Comparison of ENCODE assay signal across 13 cellular contexts in genomic region chr4:92445127-92445526, GRCh38.
DNase-seq lines count a peak whose midpoint lies in the region; ATAC-seq and TF ChIP-seq lines count a peak whose summit lies in the region.
"Had no signal": no experiment of that assay in that cellular context is flagged by ENCODE, and none has a peak within 500 bp of the region (broad histone marks: within the 10 kb centered on the region; RNA-seq: fewer than 3 reads in every experiment).

No MANE protein-coding gene starts in this region.

- DNase-seq in GM23338 (ENCODE audit: low spot score) (peak; percentile 41), iPS DF 6.9 (ENCODE audit: low read depth, low spot score) (no peak), mesendoderm (no peak), GM13976 (ENCODE audit: low spot score) (no peak), cortex of kidney (lab: John Stamatoyannopoulos, UW) (no peak)
- no peak for DNase-seq in stimulated activated naive CD8-positive, alpha-beta T cell treated with anti-CD3 and anti-CD28 coated beads, Interleukin-15, amount 100 ng/mL, for 72 hours
- DNase-seq: 8988T; CD4-positive, CD25-positive, alpha-beta regulatory T cell; DMS 273 treated with DMSO at 0.1 percent for 48 hours; Karpas-422 had no signal

- H3K27ac Mint-ChIP-seq in GM23338: peak overlapping the region; percentile 75
- no peak overlapping the region for H3K27ac Mint-ChIP-seq in stimulated activated naive CD8-positive, alpha-beta T cell treated with anti-CD3 and anti-CD28 coated beads, Interleukin-15, amount 100 ng/mL, for 72 hours
- H3K27ac Mint-ChIP-seq: CD4-positive, CD25-positive, alpha-beta regulatory T cell had no signal

- ATAC-seq in GM23338: peak; percentile 73
- no peak for ATAC-seq in stimulated activated naive CD8-positive, alpha-beta T cell treated with anti-CD3 and anti-CD28 coated beads, Interleukin-15, amount 100 ng/mL, for 72 hours
- ATAC-seq: GM12878 had no signal

- no peaks in the 10 kb centered on the region for H3K79me1 ChIP-seq in mesendoderm (ENCODE audit: low read length)

- H3K36me3 Mint-ChIP-seq in GM23338 (ENCODE audit: low read depth): peaks cover 62% of the 10 kb centered on the region
- H3K36me3 Mint-ChIP-seq: CD4-positive, CD25-positive, alpha-beta regulatory T cell had no signal

- H3K79me2 ChIP-seq in GM23338 (replicated peaks; ENCODE audit: insufficient read depth) (peaks cover 97% of the 10 kb centered on the region), mesendoderm (ENCODE audit: control insufficient read depth, insufficient read depth, low read length) (peaks cover 37% of the 10 kb centered on the region)

- H3K27me3 Mint-ChIP-seq in GM23338 (ENCODE audit: insufficient read depth, low read depth, poor library complexity): peaks cover 39% of the 10 kb centered on the region
- H3K27me3 Mint-ChIP-seq in stimulated activated naive CD8-positive, alpha-beta T cell treated with anti-CD3 and anti-CD28 coated beads, Interleukin-15, amount 100 ng/mL, for 72 hours: no peaks in the 10 kb centered on the region
- H3K27me3 Mint-ChIP-seq: CD4-positive, CD25-positive, alpha-beta regulatory T cell had no signal

- H3K4me3 ChIP-seq in GM23338 (peak overlapping the region; percentile 80), HUES64 (ENCODE audit: low read length) (peak overlapping the region; percentile 75), iPS DF 6.9 (ENCODE audit: low read length) (peak overlapping the region; percentile 32; the same call in 1 of the 2 replicates), mesendoderm (ENCODE audit: low read length) (no peak overlapping the region)
- H3K4me3 ChIP-seq: BLaER1 treated with 17β-estradiol and CSF1 and Interleukin-3, amounts not matched to agents 10 nM and 100 nM; GM12878 had no signal

- in situ Hi-C loops in GM13976 (cut with MboI; ENCODE audit: low sequenced_read_pairs, unreplicated experiment): no loop called here

- H3K9me3 Mint-ChIP-seq in GM23338: peaks cover 13% of the 10 kb centered on the region
- peaks cover 18 to 39% of the 10 kb centered on the region in 2 donors for H3K9me3 Mint-ChIP-seq in stimulated activated naive CD8-positive, alpha-beta T cell treated with anti-CD3 and anti-CD28 coated beads, Interleukin-15, amount 100 ng/mL, for 72 hours

- H3K9ac ChIP-seq in HUES64 (ENCODE audit: low read depth, low read length): peak overlapping the region; percentile 75
- peak overlapping the region; percentile 38 for H3K9ac ChIP-seq in mesendoderm (ENCODE audit: low read length)
- H3K9ac ChIP-seq: BLaER1 treated with 17β-estradiol and CSF1 and Interleukin-3, amounts not matched to agents 10 nM and 100 nM had no signal

- H3K4me1 Mint-ChIP-seq in GM23338: peaks cover 52% of the 10 kb centered on the region
- H3K4me1 Mint-ChIP-seq in stimulated activated naive CD8-positive, alpha-beta T cell treated with anti-CD3 and anti-CD28 coated beads, Interleukin-15, amount 100 ng/mL, for 72 hours: no peaks in the 10 kb centered on the region
- H3K4me1 Mint-ChIP-seq: CD4-positive, CD25-positive, alpha-beta regulatory T cell had no signal

- H3K4me2 ChIP-seq in GM23338 (peak overlapping the region; percentile 67), mesendoderm (ENCODE audit: low read length) (peak overlapping the region; percentile 26)
- H3K4me2 ChIP-seq: BLaER1 treated with 17β-estradiol and CSF1 and Interleukin-3, amounts not matched to agents 10 nM and 100 nM had no signal

- peaks cover 38% of the 10 kb centered on the region for H3K4me1 ChIP-seq in GM23338 (ENCODE audit: insufficient read depth)
- H3K4me1 ChIP-seq in HUES64 (ENCODE audit: insufficient read depth, low read length): peaks cover 50% of the 10 kb centered on the region
- H3K4me1 ChIP-seq in iPS DF 6.9 (ENCODE audit: control insufficient read depth, insufficient read depth, low read length): peaks cover 4% of the 10 kb centered on the region; the same call in 1 of the 2 replicates
- peaks cover 7% of the 10 kb centered on the region for H3K4me1 ChIP-seq in mesendoderm (ENCODE audit: control insufficient read depth, low read depth, low read length)
- H3K4me1 ChIP-seq: BLaER1 treated with 17β-estradiol and CSF1 and Interleukin-3, amounts not matched to agents 10 nM and 100 nM had no signal

- H4K5ac ChIP-seq in mesendoderm (ENCODE audit: low read length): no peak overlapping the region

- H4K8ac ChIP-seq in mesendoderm (ENCODE audit: low read depth, low read length): no peak overlapping the region

- no peaks in the 10 kb centered on the region for H3K9me3 ChIP-seq in HUES64 (ENCODE audit: insufficient read depth, low read depth, low read length)
- H3K9me3 ChIP-seq in iPS DF 6.9 (ENCODE audit: control insufficient read depth, insufficient read depth, low read length): no peaks in the 10 kb centered on the region
- H3K9me3 ChIP-seq: BLaER1 treated with 17β-estradiol and CSF1 and Interleukin-3, amounts not matched to agents 10 nM and 100 nM had no signal

- H2AK5ac ChIP-seq in mesendoderm (ENCODE audit: low read length): no peak overlapping the region

- 0 out of 2 replicates have a peak, but pooled peaks cover 6% of the 10 kb centered on the region for H3F3A ChIP-seq in GM23338 (replicated peaks; ENCODE audit: low read depth)

- peak overlapping the region; percentile 93 for H3K27ac ChIP-seq in GM23338 (ENCODE audit: low read depth)
- peak overlapping the region; percentile 99 for H3K27ac ChIP-seq in HUES64 (ENCODE audit: low read depth, low read length)
- H3K27ac ChIP-seq in iPS DF 6.9 (ENCODE audit: low read length): no peak overlapping the region
- no peak overlapping the region for H3K27ac ChIP-seq in mesendoderm (ENCODE audit: low read depth, low read length)
- H3K27ac ChIP-seq: BLaER1 treated with 17β-estradiol and CSF1 and Interleukin-3, amounts not matched to agents 10 nM and 100 nM had no signal

- H2AFZ ChIP-seq in GM23338: no peak overlapping the region

- no peak for TF ChIP-seq CTCF in GM23338 (conservative IDR thresholded peaks at IDR 0.05; ENCODE audit: low read depth in 2 of 2)
- no peak for TF ChIP-seq CTCF in GM13976 (IDR thresholded peaks at IDR 0.05; ENCODE audit: borderline replicate concordance, control extremely low read depth, extremely low read depth, insufficient read depth, missing control alignments)

- H2BK15ac ChIP-seq in mesendoderm (replicated peaks; ENCODE audit: low read depth): peak overlapping the region; percentile 74

- H3K23ac ChIP-seq in mesendoderm (ENCODE audit: low read length): no peak overlapping the region

- peak overlapping the region; percentile 58 for H3K56ac ChIP-seq in mesendoderm (ENCODE audit: low read length)

- H4K20me1 ChIP-seq in GM23338 (replicated peaks; ENCODE audit: insufficient read depth): peaks cover 4% of the 10 kb centered on the region; the same call in 1 of the 2 replicates
- H4K20me1 ChIP-seq: BLaER1 treated with 17β-estradiol and CSF1 and Interleukin-3, amounts not matched to agents 10 nM and 100 nM had no signal

- no peaks in the 10 kb centered on the region for H3K27me3 ChIP-seq in GM23338 (ENCODE audit: insufficient read depth)
- no peaks in the 10 kb centered on the region for H3K27me3 ChIP-seq in HUES64 (ENCODE audit: insufficient read depth, low read length)
- H3K27me3 ChIP-seq in iPS DF 6.9 (ENCODE audit: control insufficient read depth, insufficient read depth, low read length): no peaks in the 10 kb centered on the region
- H3K27me3 ChIP-seq in mesendoderm (ENCODE audit: insufficient read depth, low read length, poor library complexity): no peaks in the 10 kb centered on the region
- H3K27me3 ChIP-seq: BLaER1 treated with 17β-estradiol and CSF1 and Interleukin-3, amounts not matched to agents 10 nM and 100 nM had no signal

- no peak overlapping the region for H2BK120ac ChIP-seq in mesendoderm (ENCODE audit: low read depth, low read length)

- H3K4ac ChIP-seq in mesendoderm (ENCODE audit: low read depth, low read length): no peak overlapping the region

- peak overlapping the region; percentile 96 for H3K4me3 Mint-ChIP-seq in GM23338
- H3K4me3 Mint-ChIP-seq in stimulated activated naive CD8-positive, alpha-beta T cell treated with anti-CD3 and anti-CD28 coated beads, Interleukin-15, amount 100 ng/mL, for 72 hours: no peak overlapping the region
- H3K4me3 Mint-ChIP-seq: CD4-positive, CD25-positive, alpha-beta regulatory T cell had no signal

- H3K36me3 ChIP-seq in GM23338 (ENCODE audit: insufficient read depth) (no peaks in the 10 kb centered on the region; the same call in 1 of the 2 replicates), HUES64 (ENCODE audit: insufficient read depth, low read length) (peaks cover 15% of the 10 kb centered on the region), iPS DF 6.9 (ENCODE audit: control insufficient read depth, insufficient read depth, low read length) (peaks cover 3% of the 10 kb centered on the region; the same call in 1 of the 2 replicates), mesendoderm (ENCODE audit: control insufficient read depth, insufficient read depth, low read length) (no peaks in the 10 kb centered on the region)
- H3K36me3 ChIP-seq: BLaER1 treated with 17β-estradiol and CSF1 and Interleukin-3, amounts not matched to agents 10 nM and 100 nM had no signal

- no peak overlapping the region for H3K18ac ChIP-seq in mesendoderm (ENCODE audit: low read length)

- H2BK5ac ChIP-seq in mesendoderm (ENCODE audit: low read length): no peak overlapping the region

- H3K9me2 ChIP-seq in GM23338 (ENCODE audit: insufficient read depth): no peaks in the 10 kb centered on the region

- no CpG with 5 or more reads among the region's 1 CpG for WGBS in HUES64
- WGBS in iPS DF 6.9 (ENCODE audit: insufficient coverage, insufficient read length): no CpG with 5 or more reads among the region's 1 CpG
- no CpG with 5 or more reads among the region's 1 CpG for WGBS in mesendoderm (ENCODE audit: extremely low coverage, insufficient coverage, low lambda C conversion rate)

TF ChIP-seq in GM23338, 12 proteins besides CTCF, POLR2A, EP300 and RAD21:
- TF ChIP-seq EZH2phosphoT487 (IDR thresholded peaks at IDR 0.05; ENCODE audit: unreplicated experiment) (no peak), STAT1 (IDR thresholded peaks at IDR 0.05; ENCODE audit: unreplicated experiment) (no peak), ZNF331 (CRISPR knock-in tag; IDR thresholded peaks at IDR 0.05; ENCODE audit: low read depth) (no peak), POLR2AphosphoS5 (IDR thresholded peaks at IDR 0.05; ENCODE audit: low read depth) (0 out of 2 replicates have a peak, but pooled peaks have one; percentile 41), NANOG (IDR thresholded peaks at IDR 0.05; ENCODE audit: borderline replicate concordance) (peak; percentile 98)

Comparison
In these comparisons a context has a peak if more than half of its experiments do, and no peak if none do; other contexts are left out.
1. H3K27ac ChIP-seq: peak in GM23338 (single experiment) and HUES64 (single experiment); none in iPS DF 6.9 (single experiment) and mesendoderm (single experiment).